Comparison of ENCODE assay signal across 8 cellular contexts in genomic region chr12:27711957-27712356, GRCh38. TPM values are rescaled to one million over a fixed set of nuclear protein-coding genes. Genes with fewer than 3 reads are reported as not detected.
A peak's percentile ranks its signal among the peaks of the same experiment; 100 is the strongest.
DNase-seq lines count a peak whose midpoint lies in the region; ATAC-seq, FAIRE-seq and TF ChIP-seq lines count a peak whose summit lies in the region.

No MANE protein-coding gene starts in this region.

- H3K79me2 ChIP-seq in mesendoderm (ENCODE audit: control insufficient read depth, insufficient read depth, low read length): peaks cover 29% of the 10 kb centered on the region

- no peak for DNase-seq in BE2C
- no peak for DNase-seq in activated naive CD8-positive, alpha-beta T cell treated with anti-CD3 and anti-CD28 coated beads for 36 hours
- no peak for DNase-seq in mesendoderm
- no peak for DNase-seq in testis
- DNase-seq in inferior parietal cortex (ENCODE audit: extremely low spot score): no peak
- no peak for DNase-seq in small intestine

- no peak overlapping the region for H3K27ac ChIP-seq in HUES48 (ENCODE audit: low read depth, low read length)
- H3K27ac ChIP-seq in mesendoderm (ENCODE audit: low read depth, low read length): no peak overlapping the region
- H3K27ac ChIP-seq in testis: no peak overlapping the region
- H3K27ac ChIP-seq in small intestine (ENCODE audit: low read depth in 1 of 2, low read length in 1 of 2): no peak overlapping the region

- peaks cover 15% of the 10 kb centered on the region for H3K79me1 ChIP-seq in mesendoderm (ENCODE audit: low read length)

- H3K36me3 ChIP-seq in BE2C (peaks cover 19% of the 10 kb centered on the region), HUES48 (ENCODE audit: control insufficient read depth, insufficient read depth, low read length) (peaks cover 25% of the 10 kb centered on the region), mesendoderm (ENCODE audit: control insufficient read depth, insufficient read depth, low read length) (peaks cover 2% of the 10 kb centered on the region), testis (ENCODE audit: low read depth, missing control alignments) (no peaks in the 10 kb centered on the region), small intestine (ENCODE audit: control insufficient read depth in 2 of 2, insufficient read depth in 2 of 2, low read length in 2 of 2) (no peaks in the 10 kb centered on the region)

- no peak overlapping the region for H4K8ac ChIP-seq in mesendoderm (ENCODE audit: low read depth, low read length)

- peak overlapping the region; percentile 95 for H3K4me3 Mint-ChIP-seq in activated naive CD8-positive, alpha-beta T cell treated with anti-CD3 and anti-CD28 coated beads for 36 hours

- H2BK120ac ChIP-seq in mesendoderm (ENCODE audit: low read depth, low read length): no peak overlapping the region

- no peak overlapping the region for H4K5ac ChIP-seq in mesendoderm (ENCODE audit: low read length)

- H3K4me3 ChIP-seq in BE2C (ENCODE audit: low read depth, low read length): peak overlapping the region; percentile 100
- H3K4me3 ChIP-seq in HUES48 (ENCODE audit: low read depth, low read length): peak overlapping the region; percentile 87
- H3K4me3 ChIP-seq in mesendoderm (ENCODE audit: low read length): no peak overlapping the region
- peak overlapping the region in 1 of 2 donors; percentile 94 for H3K4me3 ChIP-seq in testis
- peak overlapping the region in 1 of 2 donors; percentile 8 for H3K4me3 ChIP-seq in small intestine (ENCODE audit: low read depth in 1 of 2, low read length in 2 of 2)

- H3K23ac ChIP-seq in mesendoderm (ENCODE audit: low read length): no peak overlapping the region

- H3K4me1 Mint-ChIP-seq in activated naive CD8-positive, alpha-beta T cell treated with anti-CD3 and anti-CD28 coated beads for 36 hours: peaks cover 24% of the 10 kb centered on the region

- no peak for FAIRE-seq in small intestine (lab: Jason Lieb, UNC)

- TF ChIP-seq CTCF in BE2C (IDR thresholded peaks at IDR 0.05; ENCODE audit: low read depth, low read length) (no peak), testis (IDR thresholded peaks at IDR 0.05) (no peak)

- TF ChIP-seq POLR2A in testis (IDR thresholded peaks at IDR 0.05): no peak

- H3K9me3 ChIP-seq in BE2C (no peaks in the 10 kb centered on the region), HUES48 (ENCODE audit: control insufficient read depth, insufficient read depth, low read length) (no peaks in the 10 kb centered on the region), testis (no peaks in the 10 kb centered on the region), small intestine (ENCODE audit: control insufficient read depth, low read depth) (no peaks in the 10 kb centered on the region)

- H3K9me3 Mint-ChIP-seq in activated naive CD8-positive, alpha-beta T cell treated with anti-CD3 and anti-CD28 coated beads for 36 hours: no peaks in the 10 kb centered on the region

- no peak overlapping the region for H2BK15ac ChIP-seq in mesendoderm (replicated peaks; ENCODE audit: low read depth)

- H3K27me3 ChIP-seq in BE2C: no peaks in the 10 kb centered on the region
- H3K27me3 ChIP-seq in HUES48 (ENCODE audit: control insufficient read depth, insufficient read depth, low read length): no peaks in the 10 kb centered on the region
- H3K27me3 ChIP-seq in mesendoderm (ENCODE audit: insufficient read depth, low read length, poor library complexity): no peaks in the 10 kb centered on the region
- H3K27me3 ChIP-seq in testis: no peaks in the 10 kb centered on the region
- H3K27me3 ChIP-seq in small intestine (ENCODE audit: control insufficient read depth in 2 of 2, insufficient read depth in 2 of 2, low read length in 2 of 2): no peaks in the 10 kb centered on the region

- H3K18ac ChIP-seq in mesendoderm (ENCODE audit: low read length): no peak overlapping the region

- H3K9ac ChIP-seq in HUES48 (ENCODE audit: low read depth, low read length): no peak overlapping the region
- H3K9ac ChIP-seq in mesendoderm (ENCODE audit: low read length): no peak overlapping the region

- no peak overlapping the region for H3K4ac ChIP-seq in mesendoderm (ENCODE audit: low read depth, low read length)

- H3K4me1 ChIP-seq in BE2C: no peaks in the 10 kb centered on the region; the same call in 1 of the 2 replicates
- peaks cover 9% of the 10 kb centered on the region for H3K4me1 ChIP-seq in HUES48 (ENCODE audit: control insufficient read depth, insufficient read depth, low read length)
- peaks cover 4% of the 10 kb centered on the region for H3K4me1 ChIP-seq in mesendoderm (ENCODE audit: control insufficient read depth, low read depth, low read length)
- H3K4me1 ChIP-seq in testis: no peaks in the 10 kb centered on the region
- peaks cover 3 to 5% of the 10 kb centered on the region in 2 donors for H3K4me1 ChIP-seq in small intestine (ENCODE audit: control insufficient read depth in 2 of 2, insufficient read depth in 1 of 2, low read depth in 1 of 2, low read length in 1 of 2)

- H2AK5ac ChIP-seq in mesendoderm (ENCODE audit: low read length): no peak overlapping the region

- H3K36me3 Mint-ChIP-seq in activated naive CD8-positive, alpha-beta T cell treated with anti-CD3 and anti-CD28 coated beads for 36 hours: peaks cover 20% of the 10 kb centered on the region

- WGBS in mesendoderm (ENCODE audit: extremely low coverage, insufficient coverage, low lambda C conversion rate): no CpG with 5 or more reads among the region's 3 CpGs
- WGBS in testis, 2 donors: 67 to 69% methylated on average over 3 of the region's 3 CpGs
- WGBS in small intestine, 3 donors: 49 to 76% (median 56%) methylated on average over 3 of the region's 3 CpGs

- H3K4me2 ChIP-seq in mesendoderm (ENCODE audit: low read length): peak overlapping the region; percentile 10

- intact Hi-C loops in testis (cut with DNase I; ENCODE audit: low total_unique reads): no loop called here

- H3K27me3 Mint-ChIP-seq in activated naive CD8-positive, alpha-beta T cell treated with anti-CD3 and anti-CD28 coated beads for 36 hours: peaks cover 7% of the 10 kb centered on the region

- H3K27ac Mint-ChIP-seq in activated naive CD8-positive, alpha-beta T cell treated with anti-CD3 and anti-CD28 coated beads for 36 hours: peak overlapping the region; percentile 96

- H2BK5ac ChIP-seq in mesendoderm (ENCODE audit: low read length): no peak overlapping the region

- no peak overlapping the region for H3K56ac ChIP-seq in mesendoderm (ENCODE audit: low read length)

- ATAC-seq in HG03342 (IDR thresholded peaks at IDR 0.05; ENCODE audit: unreplicated experiment): no peak

RNA-seq across cellular contexts. Expression of gene MRPS35, which starts 1.3 kb away (rescaled TPM):
- polyA plus RNA-seq in BE2C (2012; ENCODE audit: insufficient read depth, insufficient read length, low read depth): 138 TPM
- total RNA-seq in activated naive CD8-positive, alpha-beta T cell treated with anti-CD3 and anti-CD28 coated beads for 36 hours: 10 to 100 TPM; 69.5 to 70.2 TPM
- polyA plus RNA-seq in mesendoderm (2013, experiment 1 of 2): 66.3 TPM
- polyA plus RNA-seq in mesendoderm (2013, experiment 2 of 2): 69.8 TPM
- total RNA-seq in testis: 10 to 100 TPM; 35.1 to 42.9 TPM
- 35.7 TPM for polyA plus RNA-seq in testis (ENCODE audit: insufficient read depth, low read depth, low replicate concordance)
- polyA plus RNA-seq in small intestine: 10 to 100 TPM; 45.1 to 84.2 (median 62.4) TPM

RNA-seq across cellular contexts. Expression of gene REP15, which starts 15.7 kb away (rescaled TPM):
- polyA plus RNA-seq in BE2C (2012; ENCODE audit: insufficient read depth, insufficient read length, low read depth): not detected
- under 1 TPM; 0.20 to 0.33 TPM for total RNA-seq in activated naive CD8-positive, alpha-beta T cell treated with anti-CD3 and anti-CD28 coated beads for 36 hours
- 0.95 TPM for polyA plus RNA-seq in mesendoderm (2013, experiment 1 of 2)
- polyA plus RNA-seq in mesendoderm (2013, experiment 2 of 2): 1.0 TPM
- 1 to 10 TPM; 1.0 to 1.1 TPM for total RNA-seq in testis
- polyA plus RNA-seq in testis (ENCODE audit: insufficient read depth, low read depth, low replicate concordance): 0.73 TPM
- 10 to 100 TPM; 17.2 to 58.8 (median 20.5) TPM for polyA plus RNA-seq in small intestine
